Comparison of ENCODE assay signal across 3 cellular contexts in the genomic region with DNA sequence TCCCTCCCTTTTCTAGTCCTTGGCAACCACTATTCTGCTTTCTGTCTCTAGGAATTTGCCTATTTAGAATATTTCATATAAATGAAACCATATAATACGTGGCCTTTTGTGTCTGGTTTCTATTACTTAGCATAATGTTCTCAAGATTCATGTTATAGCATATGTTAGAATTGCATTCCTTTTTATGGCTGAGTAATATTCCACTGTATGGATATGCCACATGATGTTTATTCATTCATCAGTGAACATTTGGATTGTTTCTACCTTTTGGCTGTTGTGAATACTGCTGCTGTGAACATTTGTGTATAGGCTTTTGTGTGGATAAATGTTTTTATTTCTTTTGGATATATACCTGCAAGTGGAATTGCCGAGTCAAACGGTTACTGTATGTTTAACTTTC.
TF ChIP-seq lines count a peak whose summit lies in the region.

No MANE protein-coding gene starts in this region.

TF ChIP-seq in HepG2, 621 proteins besides CTCF, POLR2A, EP300 and RAD21:
- TF ChIP-seq, protein P1, sequence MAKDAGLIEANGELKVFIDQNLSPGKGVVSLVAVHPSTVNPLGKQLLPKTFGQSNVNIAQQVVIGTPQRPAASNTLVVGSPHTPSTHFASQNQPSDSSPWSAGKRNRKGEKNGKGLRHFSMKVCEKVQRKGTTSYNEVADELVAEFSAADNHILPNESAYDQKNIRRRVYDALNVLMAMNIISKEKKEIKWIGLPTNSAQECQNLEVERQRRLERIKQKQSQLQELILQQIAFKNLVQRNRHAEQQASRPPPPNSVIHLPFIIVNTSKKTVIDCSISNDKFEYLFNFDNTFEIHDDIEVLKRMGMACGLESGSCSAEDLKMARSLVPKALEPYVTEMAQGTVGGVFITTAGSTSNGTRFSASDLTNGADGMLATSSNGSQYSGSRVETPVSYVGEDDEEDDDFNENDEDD (CRISPR knock-in tag; IDR thresholded peaks at IDR 0.05; ENCODE audit: borderline replicate concordance), result no peak
- TF ChIP-seq ZNF780A (CRISPR knock-in tag; IDR thresholded peaks at IDR 0.05), result 0 out of 2 replicates have a peak, but pooled peaks have one; percentile 4

TF ChIP-seq in HEK293, 187 proteins besides CTCF, POLR2A, EP300 and RAD21:
- no peak for TF ChIP-seq ZNF549 (tag by site-specific recombination; IDR thresholded peaks at IDR 0.05)
- peak; percentile 95 for TF ChIP-seq ZNF146 (tag by site-specific recombination; IDR thresholded peaks at IDR 0.05)

TF ChIP-seq in K562, 482 proteins besides CTCF, POLR2A, EP300 and RAD21:
- TF ChIP-seq ARID1B (IDR thresholded peaks at IDR 0.05), result no peak
- TF ChIP-seq, protein P2, sequence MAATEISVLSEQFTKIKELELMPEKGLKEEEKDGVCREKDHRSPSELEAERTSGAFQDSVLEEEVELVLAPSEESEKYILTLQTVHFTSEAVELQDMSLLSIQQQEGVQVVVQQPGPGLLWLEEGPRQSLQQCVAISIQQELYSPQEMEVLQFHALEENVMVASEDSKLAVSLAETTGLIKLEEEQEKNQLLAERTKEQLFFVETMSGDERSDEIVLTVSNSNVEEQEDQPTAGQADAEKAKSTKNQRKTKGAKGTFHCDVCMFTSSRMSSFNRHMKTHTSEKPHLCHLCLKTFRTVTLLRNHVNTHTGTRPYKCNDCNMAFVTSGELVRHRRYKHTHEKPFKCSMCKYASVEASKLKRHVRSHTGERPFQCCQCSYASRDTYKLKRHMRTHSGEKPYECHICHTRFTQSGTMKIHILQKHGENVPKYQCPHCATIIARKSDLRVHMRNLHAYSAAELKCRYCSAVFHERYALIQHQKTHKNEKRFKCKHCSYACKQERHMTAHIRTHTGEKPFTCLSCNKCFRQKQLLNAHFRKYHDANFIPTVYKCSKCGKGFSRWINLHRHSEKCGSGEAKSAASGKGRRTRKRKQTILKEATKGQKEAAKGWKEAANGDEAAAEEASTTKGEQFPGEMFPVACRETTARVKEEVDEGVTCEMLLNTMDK (IDR thresholded peaks at IDR 0.05; ENCODE audit: borderline replicate concordance, insufficient read depth, low read depth, low read length, poor library complexity, severe bottlenecking), result no peak
- TF ChIP-seq, protein P3, sequence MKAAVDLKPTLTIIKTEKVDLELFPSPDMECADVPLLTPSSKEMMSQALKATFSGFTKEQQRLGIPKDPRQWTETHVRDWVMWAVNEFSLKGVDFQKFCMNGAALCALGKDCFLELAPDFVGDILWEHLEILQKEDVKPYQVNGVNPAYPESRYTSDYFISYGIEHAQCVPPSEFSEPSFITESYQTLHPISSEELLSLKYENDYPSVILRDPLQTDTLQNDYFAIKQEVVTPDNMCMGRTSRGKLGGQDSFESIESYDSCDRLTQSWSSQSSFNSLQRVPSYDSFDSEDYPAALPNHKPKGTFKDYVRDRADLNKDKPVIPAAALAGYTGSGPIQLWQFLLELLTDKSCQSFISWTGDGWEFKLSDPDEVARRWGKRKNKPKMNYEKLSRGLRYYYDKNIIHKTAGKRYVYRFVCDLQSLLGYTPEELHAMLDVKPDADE (conservative IDR thresholded peaks at IDR 0.05; ENCODE audit: control insufficient read depth, low read depth, low read length), result no peak
- TF ChIP-seq, protein P4, sequence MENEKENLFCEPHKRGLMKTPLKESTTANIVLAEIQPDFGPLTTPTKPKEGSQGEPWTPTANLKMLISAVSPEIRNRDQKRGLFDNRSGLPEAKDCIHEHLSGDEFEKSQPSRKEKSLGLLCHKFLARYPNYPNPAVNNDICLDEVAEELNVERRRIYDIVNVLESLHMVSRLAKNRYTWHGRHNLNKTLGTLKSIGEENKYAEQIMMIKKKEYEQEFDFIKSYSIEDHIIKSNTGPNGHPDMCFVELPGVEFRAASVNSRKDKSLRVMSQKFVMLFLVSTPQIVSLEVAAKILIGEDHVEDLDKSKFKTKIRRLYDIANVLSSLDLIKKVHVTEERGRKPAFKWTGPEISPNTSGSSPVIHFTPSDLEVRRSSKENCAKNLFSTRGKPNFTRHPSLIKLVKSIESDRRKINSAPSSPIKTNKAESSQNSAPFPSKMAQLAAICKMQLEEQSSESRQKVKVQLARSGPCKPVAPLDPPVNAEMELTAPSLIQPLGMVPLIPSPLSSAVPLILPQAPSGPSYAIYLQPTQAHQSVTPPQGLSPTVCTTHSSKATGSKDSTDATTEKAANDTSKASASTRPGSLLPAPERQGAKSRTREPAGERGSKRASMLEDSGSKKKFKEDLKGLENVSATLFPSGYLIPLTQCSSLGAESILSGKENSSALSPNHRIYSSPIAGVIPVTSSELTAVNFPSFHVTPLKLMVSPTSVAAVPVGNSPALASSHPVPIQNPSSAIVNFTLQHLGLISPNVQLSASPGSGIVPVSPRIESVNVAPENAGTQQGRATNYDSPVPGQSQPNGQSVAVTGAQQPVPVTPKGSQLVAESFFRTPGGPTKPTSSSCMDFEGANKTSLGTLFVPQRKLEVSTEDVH (IDR thresholded peaks at IDR 0.05; ENCODE audit: low read depth, partially characterized antibody), result no peak
- peak; percentile 82 for TF ChIP-seq ZNF146 (CRISPR knock-in tag; IDR thresholded peaks at IDR 0.05; ENCODE audit: unreplicated experiment)
- TF ChIP-seq, protein P5, sequence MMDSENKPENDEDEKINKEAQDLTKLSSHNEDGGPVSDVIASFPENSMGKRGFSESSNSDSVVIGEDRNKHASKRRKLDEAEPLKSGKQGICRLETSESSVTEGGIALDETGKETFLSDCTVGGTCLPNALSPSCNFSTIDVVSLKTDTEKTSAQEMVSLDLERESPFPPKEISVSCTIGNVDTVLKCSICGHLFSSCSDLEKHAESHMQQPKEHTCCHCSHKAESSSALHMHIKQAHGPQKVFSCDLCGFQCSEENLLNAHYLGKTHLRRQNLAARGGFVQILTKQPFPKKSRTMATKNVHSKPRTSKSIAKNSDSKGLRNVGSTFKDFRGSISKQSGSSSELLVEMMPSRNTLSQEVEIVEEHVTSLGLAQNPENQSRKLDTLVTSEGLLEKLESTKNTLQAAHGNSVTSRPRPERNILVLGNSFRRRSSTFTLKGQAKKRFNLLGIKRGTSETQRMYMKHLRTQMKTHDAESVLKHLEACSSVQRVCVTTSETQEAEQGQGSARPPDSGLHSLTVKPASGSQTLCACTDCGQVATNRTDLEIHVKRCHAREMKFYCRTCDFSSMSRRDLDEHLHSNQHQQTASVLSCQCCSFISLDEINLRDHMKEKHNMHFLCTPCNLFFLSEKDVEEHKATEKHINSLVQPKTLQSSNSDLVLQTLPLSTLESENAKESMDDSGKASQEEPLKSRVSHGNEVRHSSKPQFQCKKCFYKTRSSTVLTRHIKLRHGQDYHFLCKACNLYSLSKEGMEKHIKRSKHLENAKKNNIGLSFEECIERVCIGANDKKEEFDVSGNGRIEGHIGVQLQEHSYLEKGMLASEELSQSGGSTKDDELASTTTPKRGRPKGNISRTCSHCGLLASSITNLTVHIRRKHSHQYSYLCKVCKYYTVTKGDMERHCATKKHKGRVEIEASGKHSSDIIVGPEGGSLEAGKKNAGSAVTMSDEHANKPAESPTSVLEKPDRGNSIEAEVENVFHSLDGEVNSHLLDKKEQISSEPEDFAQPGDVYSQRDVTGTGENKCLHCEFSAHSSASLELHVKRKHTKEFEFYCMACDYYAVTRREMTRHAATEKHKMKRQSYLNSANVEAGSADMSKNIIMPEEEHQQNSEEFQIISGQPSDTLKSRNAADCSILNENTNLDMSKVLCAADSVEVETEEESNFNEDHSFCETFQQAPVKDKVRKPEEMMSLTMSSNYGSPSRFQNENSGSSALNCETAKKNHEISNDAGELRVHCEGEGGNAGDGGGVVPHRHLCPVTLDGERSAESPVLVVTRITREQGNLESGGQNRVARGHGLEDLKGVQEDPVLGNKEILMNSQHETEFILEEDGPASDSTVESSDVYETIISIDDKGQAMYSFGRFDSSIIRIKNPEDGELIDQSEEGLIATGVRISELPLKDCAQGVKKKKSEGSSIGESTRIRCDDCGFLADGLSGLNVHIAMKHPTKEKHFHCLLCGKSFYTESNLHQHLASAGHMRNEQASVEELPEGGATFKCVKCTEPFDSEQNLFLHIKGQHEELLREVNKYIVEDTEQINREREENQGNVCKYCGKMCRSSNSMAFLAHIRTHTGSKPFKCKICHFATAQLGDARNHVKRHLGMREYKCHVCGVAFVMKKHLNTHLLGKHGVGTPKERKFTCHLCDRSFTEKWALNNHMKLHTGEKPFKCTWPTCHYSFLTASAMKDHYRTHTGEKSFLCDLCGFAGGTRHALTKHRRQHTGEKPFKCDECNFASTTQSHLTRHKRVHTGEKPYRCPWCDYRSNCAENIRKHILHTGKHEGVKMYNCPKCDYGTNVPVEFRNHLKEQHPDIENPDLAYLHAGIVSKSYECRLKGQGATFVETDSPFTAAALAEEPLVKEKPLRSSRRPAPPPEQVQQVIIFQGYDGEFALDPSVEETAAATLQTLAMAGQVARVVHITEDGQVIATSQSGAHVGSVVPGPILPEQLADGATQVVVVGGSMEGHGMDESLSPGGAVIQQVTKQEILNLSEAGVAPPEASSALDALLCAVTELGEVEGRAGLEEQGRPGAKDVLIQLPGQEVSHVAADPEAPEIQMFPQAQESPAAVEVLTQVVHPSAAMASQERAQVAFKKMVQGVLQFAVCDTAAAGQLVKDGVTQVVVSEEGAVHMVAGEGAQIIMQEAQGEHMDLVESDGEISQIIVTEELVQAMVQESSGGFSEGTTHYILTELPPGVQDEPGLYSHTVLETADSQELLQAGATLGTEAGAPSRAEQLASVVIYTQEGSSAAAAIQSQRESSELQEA (IDR thresholded peaks at IDR 0.05; ENCODE audit: low read depth), result no peak
- TF ChIP-seq, protein P6, sequence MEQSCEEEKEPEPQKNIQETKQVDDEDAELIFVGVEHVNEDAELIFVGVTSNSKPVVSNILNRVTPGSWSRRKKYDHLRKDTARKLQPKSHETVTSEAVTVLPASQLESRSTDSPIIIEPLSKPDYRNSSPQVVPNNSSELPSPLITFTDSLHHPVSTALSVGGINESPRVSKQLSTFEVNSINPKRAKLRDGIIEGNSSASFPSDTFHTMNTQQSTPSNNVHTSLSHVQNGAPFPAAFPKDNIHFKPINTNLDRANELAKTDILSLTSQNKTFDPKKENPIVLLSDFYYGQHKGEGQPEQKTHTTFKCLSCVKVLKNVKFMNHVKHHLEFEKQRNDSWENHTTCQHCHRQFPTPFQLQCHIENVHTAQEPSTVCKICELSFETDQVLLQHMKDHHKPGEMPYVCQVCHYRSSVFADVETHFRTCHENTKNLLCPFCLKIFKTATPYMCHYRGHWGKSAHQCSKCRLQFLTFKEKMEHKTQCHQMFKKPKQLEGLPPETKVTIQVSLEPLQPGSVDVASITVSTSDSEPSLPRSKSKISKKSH (CRISPR knock-in tag; IDR thresholded peaks at IDR 0.05), result no peak
- no peak for TF ChIP-seq TEAD1 (CRISPR knock-in tag; IDR thresholded peaks at IDR 0.05)
- TF ChIP-seq ZNF217 (CRISPR knock-in tag; IDR thresholded peaks at IDR 0.05), result no peak
- peak; percentile 72 for TF ChIP-seq RBM25 (IDR thresholded peaks at IDR 0.05; ENCODE audit: low read depth, low read length, severe bottlenecking)
- no peak for TF ChIP-seq CHCHD3 (CRISPR knock-in tag; IDR thresholded peaks at IDR 0.05)
- no peak for TF ChIP-seq RHOXF2B (CRISPR knock-in tag; conservative IDR thresholded peaks at IDR 0.05)
- no peak for TF ChIP-seq CEBPG (CRISPR knock-in tag; IDR thresholded peaks at IDR 0.05)
- TF ChIP-seq CEBPG (tag; conservative IDR thresholded peaks at IDR 0.05 in 1 of 2, IDR thresholded peaks at IDR 0.05 in 1 of 2), result no peak
